ENCODE assay signal across 10 cellular contexts in genomic region chr17:2708585-2709172, GRCh38. TPM values are rescaled to one million over a fixed set of nuclear protein-coding genes. Genes with fewer than 3 reads are reported as not detected.
DNase-seq lines count a peak whose midpoint lies in the region; ATAC-seq, FAIRE-seq and TF ChIP-seq lines count a peak whose summit lies in the region.
"Had no signal": no experiment of that assay in that cellular context is flagged by ENCODE, and none has a peak within 500 bp of the region (broad histone marks: within the 10 kb centered on the region; RNA-seq: fewer than 3 reads in every experiment).

No MANE protein-coding gene starts in this region.

- peak overlapping the region in 1 of 2 experiments; percentile 71; a peak in 2 of 4 replicates for H3K4me3 ChIP-seq in DND-41 (ENCODE audit: low read depth in 1 of 2, low read length in 2 of 2)
- peak overlapping the region; percentile 99 for H3K4me3 ChIP-seq in OCI-LY3 (ENCODE audit: low read length)
- no peak overlapping the region for H3K4me3 ChIP-seq in H1 (ENCODE audit: extremely low read depth in 1 of 4, insufficient read depth in 2 of 4, low read depth in 3 of 4, low read length in 4 of 4)
- H3K4me3 ChIP-seq in brain microvascular endothelial cell (ENCODE audit: low read depth, low read length): no peak overlapping the region

- H3K56ac ChIP-seq in H1 (replicated peaks; ENCODE audit: insufficient read length, low read depth, low read length): no peak overlapping the region

- no peak overlapping the region for H4K5ac ChIP-seq in H1 (ENCODE audit: insufficient read length, low read depth, low read length)

- no peak for TF ChIP-seq RAD21 in H1 (IDR thresholded peaks at IDR 0.05 in 1 of 2, conservative IDR thresholded peaks at IDR 0.05 in 1 of 2; ENCODE audit: low read depth in 2 of 2, low read length in 2 of 2)

- H2BK120ac ChIP-seq in H1 (replicated peaks; ENCODE audit: low read depth, low read length): no peak overlapping the region

- peak overlapping the region; percentile 23; the same call in 1 of the 2 replicates for H3K27ac ChIP-seq in DND-41 (ENCODE audit: low read length)
- peak overlapping the region; percentile 68 for H3K27ac ChIP-seq in OCI-LY3 (ENCODE audit: low read length)
- no peak overlapping the region for H3K27ac ChIP-seq in H1 (ENCODE audit: low read depth, low read length)
- no peak overlapping the region for H3K27ac ChIP-seq in brain microvascular endothelial cell

- H3K4me1 ChIP-seq in DND-41 (ENCODE audit: insufficient read depth, low read length) (peaks cover 55% of the 10 kb centered on the region), OCI-LY3 (ENCODE audit: low read length) (peaks cover 16% of the 10 kb centered on the region), H1 (replicated peaks in 1 of 4; ENCODE audit: control insufficient read depth in 3 of 4, insufficient read depth in 4 of 4, low read length in 3 of 4) (peaks cover 4 to 35% (median 26%) of the 10 kb centered on the region in 4 experiments)

- H2BK12ac ChIP-seq in H1 (ENCODE audit: low read depth, low read length): no peak overlapping the region

- no peak overlapping the region for H2BK20ac ChIP-seq in H1 (ENCODE audit: low read length)

- peaks cover 17% of the 10 kb centered on the region for H3K79me1 ChIP-seq in H1 (ENCODE audit: low read depth, low read length)

- no peak overlapping the region for H2BK5ac ChIP-seq in H1 (ENCODE audit: low read depth, low read length)

- peak overlapping the region; percentile 77 for H3K9ac ChIP-seq in DND-41 (ENCODE audit: low read depth, low read length)
- H3K9ac ChIP-seq in OCI-LY3 (ENCODE audit: low read length): peak overlapping the region; percentile 87
- H3K9ac ChIP-seq in H1 (replicated peaks in 1 of 4; ENCODE audit: extremely low read depth in 1 of 4, low read depth in 3 of 4, low read length in 3 of 4): no peak overlapping the region

- no peak overlapping the region for H3K23ac ChIP-seq in H1 (ENCODE audit: insufficient read length)

- H3K4ac ChIP-seq in H1 (replicated peaks; ENCODE audit: insufficient read length, low read depth, low read length): no peak overlapping the region

- peak overlapping the region; percentile 27; the same call in 1 of the 2 replicates for H2AK5ac ChIP-seq in H1 (ENCODE audit: low read depth, low read length)

- DNase-seq in DND-41 (no peak), H1 (ENCODE audit: low read depth in 1 of 2, low spot score in 2 of 2) (no peak), posterior vena cava (ENCODE audit: low spot score) (peak; percentile 79), GM19240 (ENCODE audit: insufficient read length, low spot score) (no peak), brain microvascular endothelial cell (no peak), T1000 (lab: John Stamatoyannopoulos, UW) (no peak), RPMI8226 (no peak)
- DNase-seq: KG1 had no signal

- H4K8ac ChIP-seq in H1 (ENCODE audit: extremely low read depth, insufficient read depth, low read length): peak overlapping the region; percentile 29; the same call in 1 of the 2 replicates

- CTCF ChIA-PET in H1 (lab: Charles Lee; ENCODE audit: partially characterized antibody): interaction anchor here (0.7 to 5.8 kb wide), 5 partner anchors 9 to 87 kb away, joined by 3 to 62 read pairs (median 11); no protein-coding TSS in a partner anchor

- ATAC-seq in DND-41 (ENCODE audit: insufficient read depth, low read depth): no peak

- H3K14ac ChIP-seq in H1 (ENCODE audit: insufficient read length): no peak overlapping the region

- H3K9me3 ChIP-seq in DND-41 (ENCODE audit: insufficient read depth, low read length, severe bottlenecking) (no peaks in the 10 kb centered on the region), OCI-LY3 (ENCODE audit: insufficient read depth, low read length) (no peaks in the 10 kb centered on the region), H1 (ENCODE audit: insufficient read depth in 2 of 2, low read depth in 1 of 2, low read length in 1 of 2) (no peaks in the 10 kb centered on the region)

- H3K4me2 ChIP-seq in DND-41 (ENCODE audit: insufficient read depth, low read length): peak overlapping the region; percentile 93
- peak overlapping the region; percentile 94 for H3K4me2 ChIP-seq in OCI-LY3 (ENCODE audit: low read length)
- H3K4me2 ChIP-seq in H1 (ENCODE audit: insufficient read depth in 1 of 2, low read depth in 2 of 2, low read length in 2 of 2): no peak overlapping the region

- in situ Hi-C loops in brain microvascular endothelial cell (cut with HindIII; ENCODE audit: low pct_ligation_motif_present, low sequenced_read_pairs): no loop called here

- peaks cover 7% of the 10 kb centered on the region; the same call in 1 of the 2 replicates for H3K23me2 ChIP-seq in H1 (ENCODE audit: low read depth, low read length)

- peak overlapping the region; percentile 19; the same call in 1 of the 2 replicates for H3K18ac ChIP-seq in H1 (ENCODE audit: extremely low read depth, low read length)

- intact Hi-C loops in posterior vena cava (cut with DNase I): loop anchor here in 1 of 2 donors (10.0 kb wide), 1 partner anchor 1054 kb away; no protein-coding TSS in a partner anchor

- no peak for FAIRE-seq in H1 (lab: Jason Lieb, UNC)
- FAIRE-seq: G401.6 had no signal

- H3K27me3 ChIP-seq in DND-41 (ENCODE audit: insufficient read depth, low read length, poor library complexity) (no peaks in the 10 kb centered on the region), OCI-LY3 (ENCODE audit: low read depth, low read length) (no peaks in the 10 kb centered on the region), H1 (replicated peaks in 1 of 4; ENCODE audit: control insufficient read depth in 3 of 4, extremely low read depth in 1 of 4, insufficient read depth in 3 of 4, low read length in 3 of 4) (peaks cover 0 to 9% (median 6%) of the 10 kb centered on the region in 4 experiments; a peak in 5 of 7 replicates), brain microvascular endothelial cell (replicated peaks) (no peaks in the 10 kb centered on the region)

- no peak for TF ChIP-seq EP300 in H1 (IDR thresholded peaks at IDR 0.05; ENCODE audit: borderline replicate concordance in 1 of 2, low read depth in 2 of 2, low read length in 2 of 2)

- H3K36me3 ChIP-seq in DND-41 (ENCODE audit: insufficient read depth, low read length): peaks cover 20% of the 10 kb centered on the region
- H3K36me3 ChIP-seq in OCI-LY3 (replicated peaks; ENCODE audit: low read depth, low read length): no peaks in the 10 kb centered on the region
- no peaks in the 10 kb centered on the region for H3K36me3 ChIP-seq in H1 (ENCODE audit: control insufficient read depth in 2 of 4, insufficient read depth in 4 of 4, low read length in 3 of 4)
- peaks cover 2% of the 10 kb centered on the region for H3K36me3 ChIP-seq in brain microvascular endothelial cell (replicated peaks)

- WGBS in H1 (ENCODE audit: extremely low coverage in 1 of 2, insufficient coverage in 1 of 2, insufficient read length in 1 of 2, insufficient replicate concordance in 2 of 2, low coverage in 1 of 2, low lambda C conversion rate in 2 of 2, missing lambda C conversion rate in 1 of 2), 2 experiments: 88% methylated on average over 7 of the region's 21 CpGs; no CpG with 5 or more reads in 1 of the 2 experiments

- no peak for TF ChIP-seq POLR2A in H1 (IDR thresholded peaks at IDR 0.05; ENCODE audit: control extremely low read depth in 1 of 2, low read depth in 2 of 2, low read length in 2 of 2)

- H3K79me2 ChIP-seq in DND-41 (ENCODE audit: insufficient read depth, low read length) (peaks cover 90% of the 10 kb centered on the region), OCI-LY3 (ENCODE audit: low read length) (peaks cover 89% of the 10 kb centered on the region), H1 (ENCODE audit: control insufficient read depth in 1 of 2, insufficient read depth in 2 of 2, low read length in 2 of 2) (peaks cover 21 to 60% of the 10 kb centered on the region in 2 experiments; a peak in 3 of 4 replicates)

- TF ChIP-seq CTCF in DND-41 (IDR thresholded peaks at IDR 0.05; ENCODE audit: borderline replicate concordance, extremely low read depth, low read length, poor library complexity, severe bottlenecking) (no peak), OCI-LY3 (IDR thresholded peaks at IDR 0.05; ENCODE audit: low read depth, low read length) (no peak), H1 (IDR thresholded peaks at IDR 0.05; ENCODE audit: control extremely low read depth in 1 of 3, insufficient read depth in 1 of 3, low read depth in 1 of 3, low read length in 3 of 3) (no peak), brain microvascular endothelial cell (IDR thresholded peaks at IDR 0.05; ENCODE audit: low read depth, low read length, missing control alignments) (no peak)

- no peak overlapping the region for H2BK15ac ChIP-seq in H1 (ENCODE audit: low read length)

- no peak overlapping the region for H4K91ac ChIP-seq in H1 (replicated peaks; ENCODE audit: insufficient read length, low read length)

- H2AFZ ChIP-seq in DND-41 (ENCODE audit: low read depth, low read length) (no peak overlapping the region), OCI-LY3 (ENCODE audit: low read depth, low read length) (no peak overlapping the region), H1 (ENCODE audit: low read length) (no peak overlapping the region)

- POLR2A ChIA-PET in H1 (lab: Charles Lee; ENCODE audit: partially characterized antibody): interaction anchor here (0.6 to 3.0 kb wide), 7 partner anchors 17 to 316 kb away, joined by 3 to 16 read pairs (median 3); no protein-coding TSS in a partner anchor

- H4K20me1 ChIP-seq in DND-41 (ENCODE audit: insufficient read depth, low read length) (peaks cover 75% of the 10 kb centered on the region), OCI-LY3 (ENCODE audit: insufficient read depth, low read length) (peaks cover 62% of the 10 kb centered on the region), H1 (replicated peaks in 1 of 2; ENCODE audit: control insufficient read depth in 1 of 2, insufficient read depth in 2 of 2, low read length in 2 of 2) (peaks cover 10 to 30% of the 10 kb centered on the region in 2 experiments)

RNA-seq across cellular contexts. Expression of gene CLUH, which starts 2.9 kb away (rescaled TPM):
- total RNA-seq in H1 (2021; fragmentation: NEBNext Ultra II Directional; extraction: Animal tissue kit (Norgen Biotek cat#: 25700)): 93.6 and 98.6 TPM in 2 replicates
- polyA plus RNA-seq in H1 (2011; rRNA removed): 33.6 and 46.8 TPM in 2 replicates
- 32.3 TPM for polyA plus RNA-seq in H1 (2011; cell fraction: cytosol; rRNA removed)
- 142 TPM for polyA plus RNA-seq in H1 (2011; cell fraction: nucleus; rRNA removed)
- polyA plus RNA-seq in H1 (2012, experiment 1 of 2): 64.3 to 76.7 TPM (median 69.8 TPM) in 4 replicates
- 44.8 TPM for polyA plus RNA-seq in H1 (2012, experiment 2 of 2)
- polyA plus RNA-seq in H1 (2013, experiment 1 of 2): 45.6 TPM
- polyA plus RNA-seq in H1 (2013, experiment 2 of 2): 39.5 TPM
- polyA minus RNA-seq in H1 (2011; rRNA and poly(A)+ RNA removed): 24.7 and 34.6 TPM in 2 replicates
- polyA minus RNA-seq in H1 (2011; cell fraction: cytosol; rRNA and poly(A)+ RNA removed): 32.9 TPM
- polyA minus RNA-seq in H1 (2011; cell fraction: nucleus; rRNA and poly(A)+ RNA removed): 44.5 TPM
- 10 to 100 TPM; 36.0 to 44.5 TPM for total RNA-seq in posterior vena cava

RNA-seq across cellular contexts. Expression of gene CCDC92B, which starts 40.8 kb away (rescaled TPM):
- 11.9 and 12.1 TPM in 2 replicates for total RNA-seq in H1 (2021; fragmentation: NEBNext Ultra II Directional; extraction: Animal tissue kit (Norgen Biotek cat#: 25700))
- polyA plus RNA-seq in H1 (2011; rRNA removed): 5.5 and 9.0 TPM in 2 replicates
- 5.5 TPM for polyA plus RNA-seq in H1 (2011; cell fraction: cytosol; rRNA removed)
- 11.0 TPM for polyA plus RNA-seq in H1 (2011; cell fraction: nucleus; rRNA removed)
- polyA plus RNA-seq in H1 (2012, experiment 1 of 2): 9.2 to 11.7 TPM (median 11.1 TPM) in 4 replicates
- 12.5 TPM for polyA plus RNA-seq in H1 (2012, experiment 2 of 2)
- 8.5 TPM for polyA plus RNA-seq in H1 (2013, experiment 1 of 2)
- polyA plus RNA-seq in H1 (2013, experiment 2 of 2): 8.3 TPM
- 4.7 and 10.4 TPM in 2 replicates for polyA minus RNA-seq in H1 (2011; rRNA and poly(A)+ RNA removed)
- polyA minus RNA-seq in H1 (2011; cell fraction: cytosol; rRNA and poly(A)+ RNA removed): 6.5 TPM
- 4.9 TPM for polyA minus RNA-seq in H1 (2011; cell fraction: nucleus; rRNA and poly(A)+ RNA removed)
- under 1 TPM; 0.05 to 0.23 TPM for total RNA-seq in posterior vena cava

Comparison
In these comparisons a context has a peak if more than half of its experiments do, and no peak if none do; other contexts are left out.
1. H3K27ac ChIP-seq: peak in DND-41 (single experiment) and OCI-LY3 (single experiment); none in H1 (single experiment) and brain microvascular endothelial cell (single experiment).
2. H3K4me2 ChIP-seq: peak in DND-41 (single experiment) and OCI-LY3 (single experiment); none in H1 (0 of 2).
3. H3K9ac ChIP-seq: peak in DND-41 (single experiment) and OCI-LY3 (single experiment); none in H1 (0 of 4).
4. RNA of gene CCDC92B, which starts 40.8 kb away (total RNA-seq): 11.9 to 12.1 TPM in H1; 0.05 to 0.23 TPM in posterior vena cava; every median in the first group is over 10 times any median in the second.